14 cellular contexts compared by ENCODE assay signal in genomic region chr14:38226366-38226765, GRCh38. TPM values are rescaled to one million over a fixed set of nuclear protein-coding genes. Genes with fewer than 3 reads are reported as not detected.
DNase-seq lines count a peak whose midpoint lies in the region; TF ChIP-seq lines count a peak whose summit lies in the region.
"Had no signal": no experiment of that assay in that cellular context is flagged by ENCODE, and none has a peak within 500 bp of the region (broad histone marks: within the 10 kb centered on the region; RNA-seq: fewer than 3 reads in every experiment).

No MANE protein-coding gene starts in this region.

- H3K27ac ChIP-seq in Karpas-422 (ENCODE audit: low read length) (no peak overlapping the region), OCI-LY1 (ENCODE audit: low read depth, low read length, poor library complexity, severe bottlenecking) (no peak overlapping the region)
- H3K27ac ChIP-seq: HL-60 had no signal

- no peak overlapping the region for H3K9ac ChIP-seq in Karpas-422 (ENCODE audit: low read length)
- no peak overlapping the region for H3K9ac ChIP-seq in OCI-LY1 (ENCODE audit: low read length)

- no peaks in the 10 kb centered on the region for H3K9me3 Mint-ChIP-seq in osteocyte (ENCODE audit: unreplicated experiment)
- H3K9me3 Mint-ChIP-seq: CD8-positive, alpha-beta T cell had no signal

- H3K36me3 Mint-ChIP-seq in osteocyte (ENCODE audit: unreplicated experiment): no peaks in the 10 kb centered on the region
- H3K36me3 Mint-ChIP-seq: CD14-positive monocyte; CD8-positive, alpha-beta T cell had no signal

- H3K36me3 ChIP-seq in Karpas-422 (ENCODE audit: insufficient read depth, low read length) (no peaks in the 10 kb centered on the region), OCI-LY1 (ENCODE audit: insufficient read depth, low read length) (0 out of 2 replicates have a peak, but pooled peaks cover 4% of the 10 kb centered on the region)
- H3K36me3 ChIP-seq: BE2C had no signal

- no peaks in the 10 kb centered on the region for H3F3A ChIP-seq in OCI-LY1 (ENCODE audit: insufficient read depth, low read length)

- H3K4me2 ChIP-seq in Karpas-422 (ENCODE audit: low read depth, low read length, poor library complexity, severe bottlenecking): no peak overlapping the region
- no peak overlapping the region for H3K4me2 ChIP-seq in OCI-LY1 (ENCODE audit: low read length)

- DNase-seq in Karpas-422: no peak
- peak; percentile 23 for DNase-seq in fibroblast of mammary gland (ENCODE audit: low read depth)
- no peak for DNase-seq in NCI-H345 (lab: John Stamatoyannopoulos, UW)
- DNase-seq in osteocyte (ENCODE audit: extremely low spot score, unreplicated experiment): no peak
- DNase-seq in ACHN: no peak
- no peak for DNase-seq in activated CD8-positive, alpha-beta memory T cell treated with anti-CD3 and anti-CD28 coated beads, Interleukin-2, amount 50 U/mL, for 4 hours
- DNase-seq: BE2C; CD8-positive, alpha-beta T cell; COR-L47; DMS153; GF-D8 had no signal

- H3K9me2 ChIP-seq in Karpas-422 (replicated peaks; ENCODE audit: insufficient read depth, low read length) (0 out of 2 replicates have a peak, but pooled peaks cover 3% of the 10 kb centered on the region), OCI-LY1 (ENCODE audit: low read depth, low read length) (no peaks in the 10 kb centered on the region)

- H4K20me1 ChIP-seq in Karpas-422 (ENCODE audit: insufficient read depth, low read depth, low read length) (no peaks in the 10 kb centered on the region), OCI-LY1 (ENCODE audit: insufficient read depth, low read length) (no peaks in the 10 kb centered on the region)

- no peaks in the 10 kb centered on the region for H3K4me1 Mint-ChIP-seq in osteocyte (ENCODE audit: unreplicated experiment)
- H3K4me1 Mint-ChIP-seq: CD14-positive monocyte had no signal

- H3K4me3 ChIP-seq in Karpas-422 (ENCODE audit: low read length) (no peak overlapping the region), OCI-LY1 (ENCODE audit: low read depth, low read length, poor library complexity, severe bottlenecking) (no peak overlapping the region), fibroblast of mammary gland (ENCODE audit: control insufficient read depth, low read depth, low read length) (no peak overlapping the region)

- peaks cover 2% of the 10 kb centered on the region for H3K27me3 Mint-ChIP-seq in osteocyte (ENCODE audit: unreplicated experiment)

- TF ChIP-seq CTCF in OCI-LY1 (IDR thresholded peaks at IDR 0.05; ENCODE audit: low read length): no peak
- TF ChIP-seq CTCF in fibroblast of mammary gland (conservative IDR thresholded peaks at IDR 0.05; ENCODE audit: control insufficient read depth, insufficient read depth, low read depth, low read length): no peak
- no peak for TF ChIP-seq CTCF in osteocyte (IDR thresholded peaks at IDR 0.05)

- H3K4me1 ChIP-seq in Karpas-422 (ENCODE audit: low read length) (no peaks in the 10 kb centered on the region), OCI-LY1 (ENCODE audit: insufficient read depth, low read length, severe bottlenecking) (peaks cover 23% of the 10 kb centered on the region)
- H3K4me1 ChIP-seq: BE2C had no signal

- no peaks in the 10 kb centered on the region for H3K9me3 ChIP-seq in Karpas-422 (ENCODE audit: low read length)
- H3K9me3 ChIP-seq in OCI-LY1 (ENCODE audit: low read length): 0 out of 2 replicates have a peak, but pooled peaks cover 6% of the 10 kb centered on the region
- H3K9me3 ChIP-seq: BE2C had no signal

- H3K27me3 ChIP-seq in Karpas-422 (ENCODE audit: low read length): no peaks in the 10 kb centered on the region
- no peaks in the 10 kb centered on the region for H3K27me3 ChIP-seq in OCI-LY1 (ENCODE audit: insufficient read depth, low read length)
- H3K27me3 ChIP-seq: BE2C had no signal

- H2AFZ ChIP-seq in Karpas-422 (ENCODE audit: low read length): peak overlapping the region; percentile 34; the same call in 1 of the 2 replicates
- peak overlapping the region; percentile 81; the same call in 1 of the 2 replicates for H2AFZ ChIP-seq in OCI-LY1 (ENCODE audit: low read length)

- in situ Hi-C loops in ACHN (cut with HindIII; ENCODE audit: low pct_ligation_motif_present, low pct_unique_long_range_greater_than_20kb, low sequenced_read_pairs): no loop called here

- H3K79me2 ChIP-seq in Karpas-422 (ENCODE audit: low read length) (no peaks in the 10 kb centered on the region), OCI-LY1 (ENCODE audit: insufficient read depth, low read length) (no peaks in the 10 kb centered on the region)

- H3K27ac Mint-ChIP-seq in osteocyte (ENCODE audit: unreplicated experiment): no peak overlapping the region
- H3K27ac Mint-ChIP-seq: CD14-positive monocyte; CD8-positive, alpha-beta T cell had no signal

- no peak overlapping the region for H3K4me3 Mint-ChIP-seq in osteocyte (ENCODE audit: unreplicated experiment)
- H3K4me3 Mint-ChIP-seq: CD14-positive monocyte; CD8-positive, alpha-beta T cell had no signal

RNA-seq across cellular contexts. Expression of gene SSTR1, which starts 18.7 kb away (rescaled TPM):
- total RNA-seq in Karpas-422 (2014; rRNA removed; shearing (Covaris generic); ENCODE audit: low replicate concordance): not detected in 2 replicates
- total RNA-seq in osteocyte: not detected in 2 replicates
- total RNA-seq: CD8-positive, alpha-beta T cell had no signal

RNA-seq across cellular contexts. Expression of gene CLEC14A, which starts 29.5 kb away (rescaled TPM):
- total RNA-seq in Karpas-422 (2014; rRNA removed; shearing (Covaris generic); ENCODE audit: low replicate concordance): not detected in 2 replicates
- not detected in 2 replicates for total RNA-seq in osteocyte
- total RNA-seq: CD8-positive, alpha-beta T cell had no signal
